In genomic region chr7:159067870-159068787, GRCh38 we compare ENCODE assay signal across 10 cellular contexts.
A peak's percentile ranks its signal among the peaks of the same experiment; 100 is the strongest.
DNase-seq lines count a peak whose midpoint lies in the region; ATAC-seq, FAIRE-seq and TF ChIP-seq lines count a peak whose summit lies in the region.
"Had no signal": no experiment of that assay in that cellular context is flagged by ENCODE, and none has a peak within 500 bp of the region (broad histone marks: within the 10 kb centered on the region; RNA-seq: fewer than 3 reads in every experiment).

No MANE protein-coding gene starts in this region.

- DNase-seq in MV-4-11 (lab: John Stamatoyannopoulos, UW) (peak; percentile 37), cerebellar cortex (ENCODE audit: low spot score) (peak; percentile 13), right lobe of liver (no peak), HAP-1 (ENCODE audit: low spot score in 2 of 2) (no peak), GM12892 (ENCODE audit: insufficient read length) (no peak), SKM-1 treated with dmso at 0.1 percent for 144 hours (lab: John Stamatoyannopoulos, UW; ENCODE audit: unreplicated experiment) (no peak)
- DNase-seq in stimulated activated effector memory CD8-positive, alpha-beta T cell treated with anti-CD3 and anti-CD28 coated beads, Interleukin-12 subunit alpha, Interleukin-12 subunit beta, amount 100 ng/mL, for 72 hours (ENCODE audit: low spot score in 2 of 2): peak in 1 of 2 donors; percentile 47
- DNase-seq: erythroblast, NCI-H1417 treated with DMSO at 0.1 percent for 48 hours had no signal

- no peaks in the 10 kb centered on the region for H3K36me3 Mint-ChIP-seq in stimulated activated effector memory CD8-positive, alpha-beta T cell treated with anti-CD3 and anti-CD28 coated beads, Interleukin-12 subunit alpha, Interleukin-12 subunit beta, amount 100 ng/mL, for 72 hours

- peak overlapping the region; percentile 88 for H3K27ac Mint-ChIP-seq in stimulated activated effector memory CD8-positive, alpha-beta T cell treated with anti-CD3 and anti-CD28 coated beads, Interleukin-12 subunit alpha, Interleukin-12 subunit beta, amount 100 ng/mL, for 72 hours

- peak; percentile 30 to 55 (median 52) for ATAC-seq in right lobe of liver
- ATAC-seq in stimulated activated effector memory CD8-positive, alpha-beta T cell treated with anti-CD3 and anti-CD28 coated beads, Interleukin-12 subunit alpha, Interleukin-12 subunit beta, amount 100 ng/mL, for 72 hours: peak; percentile 55
- ATAC-seq in esophagus mucosa: no peak

- peaks cover 30% of the 10 kb centered on the region for H3K4me1 Mint-ChIP-seq in stimulated activated effector memory CD8-positive, alpha-beta T cell treated with anti-CD3 and anti-CD28 coated beads, Interleukin-12 subunit alpha, Interleukin-12 subunit beta, amount 100 ng/mL, for 72 hours

- no peaks in the 10 kb centered on the region for H3K4me1 ChIP-seq in right lobe of liver
- no peaks in the 10 kb centered on the region for H3K4me1 ChIP-seq in HAP-1

- H3K27ac ChIP-seq in right lobe of liver: peak overlapping the region in 1 of 3 donors; percentile 18

- TF ChIP-seq POLR2A in right lobe of liver (IDR thresholded peaks at IDR 0.05) (no peak), GM12892 (IDR thresholded peaks at IDR 0.05; ENCODE audit: low read depth, low read length) (no peak)

- H3K9me3 Mint-ChIP-seq in stimulated activated effector memory CD8-positive, alpha-beta T cell treated with anti-CD3 and anti-CD28 coated beads, Interleukin-12 subunit alpha, Interleukin-12 subunit beta, amount 100 ng/mL, for 72 hours: no peaks in the 10 kb centered on the region

- in situ Hi-C loops in HAP-1 (cut with MboI; ENCODE audit: low sequenced_read_pairs): no loop called here

- FAIRE-seq in GM12892 (lab: Jason Lieb, UNC): no peak

- peak overlapping the region; percentile 40 for H3K4me3 Mint-ChIP-seq in stimulated activated effector memory CD8-positive, alpha-beta T cell treated with anti-CD3 and anti-CD28 coated beads, Interleukin-12 subunit alpha, Interleukin-12 subunit beta, amount 100 ng/mL, for 72 hours

- no peaks in the 10 kb centered on the region for H3K9me3 ChIP-seq in right lobe of liver
- H3K9me3 ChIP-seq in HAP-1: no peaks in the 10 kb centered on the region

- no peak for TF ChIP-seq CTCF in right lobe of liver (IDR thresholded peaks at IDR 0.05)

- WGBS in right lobe of liver (ENCODE audit: insufficient coverage, low coverage, low lambda C conversion rate, missing lambda C conversion rate): 61% methylated on average over 11 of the region's 22 CpGs

- H3K36me3 ChIP-seq in right lobe of liver (no peaks in the 10 kb centered on the region), HAP-1 (replicated peaks) (no peaks in the 10 kb centered on the region)

- H3K27me3 ChIP-seq in right lobe of liver (no peaks in the 10 kb centered on the region), HAP-1 (ENCODE audit: low read depth) (no peaks in the 10 kb centered on the region)

- intact Hi-C loops in right lobe of liver (cut with DNase I): no loop called here

- H3K4me3 ChIP-seq in right lobe of liver (no peak overlapping the region), HAP-1 (no peak overlapping the region)

Comparison
In these comparisons a context has a peak if more than half of its experiments do, and no peak if none do; other contexts are left out.
1. DNase-seq: peak in MV-4-11 (single experiment) and cerebellar cortex (single experiment); none in right lobe of liver (0 of 3), HAP-1 (0 of 2), GM12892 (single experiment) and SKM-1 treated with dmso at 0.1 percent for 144 hours (single experiment).